8 cellular contexts compared by ENCODE assay signal in genomic region chr3:42547401-42547945, GRCh38. TPM values are rescaled to one million over a fixed set of nuclear protein-coding genes. Genes with fewer than 3 reads are reported as not detected.
A peak's percentile ranks its signal among the peaks of the same experiment; 100 is the strongest.
DNase-seq lines count a peak whose midpoint lies in the region; ATAC-seq and TF ChIP-seq lines count a peak whose summit lies in the region.

No MANE protein-coding gene starts in this region.

- peaks cover 0 to 28% (median 8%) of the 10 kb centered on the region in 12 donors for H3K4me1 ChIP-seq in heart left ventricle
- no peaks in the 10 kb centered on the region for H3K4me1 ChIP-seq in psoas muscle

- no peak overlapping the region for H3K27ac Mint-ChIP-seq in activated naive CD4-positive, alpha-beta T cell treated with anti-CD3 and anti-CD28 coated beads, Interleukin-2, amount 50 U/mL, for 72 hours

- no peaks in the 10 kb centered on the region for H3K9me3 ChIP-seq in heart left ventricle
- no peaks in the 10 kb centered on the region for H3K9me3 ChIP-seq in psoas muscle

- ATAC-seq in SK-N-SH treated with all-trans-retinoic acid at 6 μM for 48 hours (peak; percentile 89), heart left ventricle (peak; percentile 40 to 64 (median 50)), psoas muscle (peak; percentile 67 to 88 (median 79)), GM18870 (IDR thresholded peaks at IDR 0.05; ENCODE audit: unreplicated experiment) (no peak)
- ATAC-seq in activated naive CD4-positive, alpha-beta T cell treated with anti-CD3 and anti-CD28 coated beads, Interleukin-2, amount 50 U/mL, for 72 hours: peak; percentile 75 to 83

- H3K36me3 ChIP-seq in heart left ventricle (peaks cover 0 to 44% (median 20%) of the 10 kb centered on the region in 9 donors), psoas muscle (ENCODE audit: insufficient read depth in 1 of 2, low read depth in 1 of 2) (peaks cover 4 to 41% of the 10 kb centered on the region in 2 donors)

- H3K27me3 ChIP-seq in heart left ventricle (no peaks in the 10 kb centered on the region), psoas muscle (ENCODE audit: insufficient read depth in 3 of 3, low read length in 2 of 3) (no peaks in the 10 kb centered on the region)

- WGBS in heart left ventricle, 4 donors: 26 to 39% (median 28%) methylated on average over 7 of the region's 7 CpGs
- 32 to 38% (median 34%) methylated on average over 7 of the region's 7 CpGs for WGBS in psoas muscle, 3 donors

- H3K36me3 Mint-ChIP-seq in activated naive CD4-positive, alpha-beta T cell treated with anti-CD3 and anti-CD28 coated beads, Interleukin-2, amount 50 U/mL, for 72 hours: no peaks in the 10 kb centered on the region

- DNase-seq in GM12864 (ENCODE audit: low read depth) (no peak), HS-5 (ENCODE audit: low read depth) (peak; percentile 18), heart left ventricle (peak; percentile 65 to 82 (median 68)), psoas muscle (peak; percentile 60 to 81), GOT3 (lab: John Stamatoyannopoulos, UW) (no peak)
- DNase-seq in activated naive CD4-positive, alpha-beta T cell treated with anti-CD3 and anti-CD28 coated beads, Interleukin-2, amount 50 U/mL, for 72 hours (ENCODE audit: low spot score in 2 of 2): peak in 1 of 2 donors; percentile 68

- H3K27ac ChIP-seq in heart left ventricle: peak overlapping the region in 5 of 12 donors; percentile 2 to 54 (median 26)
- H3K27ac ChIP-seq in psoas muscle: no peak overlapping the region

- TF ChIP-seq POLR2A in heart left ventricle (IDR thresholded peaks at IDR 0.05): no peak

- H3K9me3 Mint-ChIP-seq in activated naive CD4-positive, alpha-beta T cell treated with anti-CD3 and anti-CD28 coated beads, Interleukin-2, amount 50 U/mL, for 72 hours: no peaks in the 10 kb centered on the region

- TF ChIP-seq CTCF in GM12864 (IDR thresholded peaks at IDR 0.05; ENCODE audit: low read depth, low read length, missing control alignments) (peak; percentile 97), heart left ventricle (IDR thresholded peaks at IDR 0.05) (peak; percentile 85 to 99 (median 94)), psoas muscle (IDR thresholded peaks at IDR 0.05) (peak; percentile 97)

- H3K4me3 ChIP-seq in GM12864 (ENCODE audit: low read depth, low read length): no peak overlapping the region
- H3K4me3 ChIP-seq in heart left ventricle: no peak overlapping the region
- H3K4me3 ChIP-seq in psoas muscle: no peak overlapping the region

- intact Hi-C loops in heart left ventricle (cut with DNase I): loop anchor here in 7 of 10 donors (5.0 to 10.0 kb wide), 8 partner anchors 45 to 653 kb away; partner anchors contain the start of gene VIPR1 (in 2 of the 7)
- intact Hi-C loops in psoas muscle (cut with DNase I): loop anchor here (5.0 kb wide), 2 partner anchors 300 to 325 kb away; no protein-coding TSS in a partner anchor

TF ChIP-seq in SK-N-SH treated with all-trans-retinoic acid at 6 μM for 48 hours, 23 proteins besides CTCF, POLR2A, EP300 and RAD21:
- TF ChIP-seq ZFP3 (CRISPR knock-in tag; IDR thresholded peaks at IDR 0.05) (no peak), TSHZ2 (CRISPR knock-in tag; IDR thresholded peaks at IDR 0.05) (no peak), ZNF8 (CRISPR knock-in tag; IDR thresholded peaks at IDR 0.05) (no peak), CREB5 (CRISPR knock-in tag; IDR thresholded peaks at IDR 0.05; ENCODE audit: low read depth) (no peak), OSR1 (CRISPR knock-in tag; IDR thresholded peaks at IDR 0.05) (no peak), GLIS3 (CRISPR knock-in tag; IDR thresholded peaks at IDR 0.05) (no peak), CSDC2 (CRISPR knock-in tag; IDR thresholded peaks at IDR 0.05) (no peak), ZC3H10 (CRISPR knock-in tag; IDR thresholded peaks at IDR 0.05) (no peak), BACH2 (CRISPR knock-in tag; IDR thresholded peaks at IDR 0.05; ENCODE audit: borderline replicate concordance) (no peak), ISL1 (CRISPR knock-in tag; IDR thresholded peaks at IDR 0.05) (no peak), CSRNP3 (CRISPR knock-in tag; IDR thresholded peaks at IDR 0.05) (no peak), ARNTL (CRISPR knock-in tag; IDR thresholded peaks at IDR 0.05; ENCODE audit: borderline replicate concordance, low read depth) (no peak)

RNA-seq across cellular contexts. Expression of gene SEC22C, which starts 34.3 kb away (rescaled TPM):
- total RNA-seq in activated naive CD4-positive, alpha-beta T cell treated with anti-CD3 and anti-CD28 coated beads, Interleukin-2, amount 50 U/mL, for 72 hours: 10 to 100 TPM; 37.6 to 42.3 TPM
- 10 to 100 TPM; 19.9 to 40.5 (median 28.9) TPM for total RNA-seq in heart left ventricle
- polyA plus RNA-seq in heart left ventricle: 10 to 100 TPM; 17.4 to 35.1 TPM
- total RNA-seq in psoas muscle: 10 to 100 TPM; 13.0 to 31.0 (median 15.5) TPM
- 10 to 100 TPM; 11.2 to 46.8 (median 15.5) TPM for polyA plus RNA-seq in psoas muscle

RNA-seq across cellular contexts. Expression of gene SS18L2, which starts 43.2 kb away (rescaled TPM):
- total RNA-seq in activated naive CD4-positive, alpha-beta T cell treated with anti-CD3 and anti-CD28 coated beads, Interleukin-2, amount 50 U/mL, for 72 hours: 10 to 100 TPM; 47.7 to 58.3 TPM
- total RNA-seq in heart left ventricle: 10 to 100 TPM; 10.7 to 16.9 (median 12.8) TPM
- 10 to 100 TPM; 30.9 to 34.6 TPM for polyA plus RNA-seq in heart left ventricle
- 10 to 100 TPM in 1 of 4 donors, 1 to 10 TPM in 3; 8.2 to 11.2 (median 9.5) TPM for total RNA-seq in psoas muscle
- 10 to 100 TPM; 16.8 to 31.6 (median 20.1) TPM for polyA plus RNA-seq in psoas muscle

RNA-seq across cellular contexts. Expression of gene VIPR1, which starts 45.0 kb away (rescaled TPM):
- 1 to 10 TPM; 5.2 to 7.0 TPM for total RNA-seq in activated naive CD4-positive, alpha-beta T cell treated with anti-CD3 and anti-CD28 coated beads, Interleukin-2, amount 50 U/mL, for 72 hours
- total RNA-seq in heart left ventricle: 1 to 10 TPM in 8 of 9 donors, under 1 TPM in 1; 0.96 to 5.4 (median 1.7) TPM
- polyA plus RNA-seq in heart left ventricle: 1 to 10 TPM; 3.0 to 3.5 TPM
- total RNA-seq in psoas muscle: 1 to 10 TPM in 2 of 4 donors, under 1 TPM in 2; 0.37 to 1.8 (median 1.0) TPM
- polyA plus RNA-seq in psoas muscle: under 1 TPM; 0.28 to 0.95 (median 0.69) TPM

RNA-seq across cellular contexts. Expression of gene NKTR, which starts 53.0 kb away (rescaled TPM):
- total RNA-seq in activated naive CD4-positive, alpha-beta T cell treated with anti-CD3 and anti-CD28 coated beads, Interleukin-2, amount 50 U/mL, for 72 hours: 100 to 1,000 TPM in 1 of 2 donors, 10 to 100 TPM in 1; 97.7 to 157 TPM
- total RNA-seq in heart left ventricle (10 to 100 TPM; 14.6 to 40.6 (median 20.9) TPM), psoas muscle (10 to 100 TPM; 12.9 to 23.0 (median 17.6) TPM)
- polyA plus RNA-seq in heart left ventricle (10 to 100 TPM; 10.7 to 31.3 TPM), psoas muscle (10 to 100 TPM in 2 of 3 donors, 1 to 10 TPM in 1; 9.0 to 14.1 (median 11.1) TPM)

Comparison
In these comparisons a context has a peak if more than half of its experiments do, and no peak if none do; other contexts are left out.
1. DNase-seq: peak in HS-5 (single experiment), heart left ventricle (5 of 5) and psoas muscle (2 of 2); none in GM12864 (single experiment) and GOT3 (single experiment).
2. Peak in every context shown above with its lines, with median percentiles within 50 percentile points of each other: CTCF ChIP-seq.